ENCODE assay signal across 32 cellular contexts in the genomic region with DNA sequence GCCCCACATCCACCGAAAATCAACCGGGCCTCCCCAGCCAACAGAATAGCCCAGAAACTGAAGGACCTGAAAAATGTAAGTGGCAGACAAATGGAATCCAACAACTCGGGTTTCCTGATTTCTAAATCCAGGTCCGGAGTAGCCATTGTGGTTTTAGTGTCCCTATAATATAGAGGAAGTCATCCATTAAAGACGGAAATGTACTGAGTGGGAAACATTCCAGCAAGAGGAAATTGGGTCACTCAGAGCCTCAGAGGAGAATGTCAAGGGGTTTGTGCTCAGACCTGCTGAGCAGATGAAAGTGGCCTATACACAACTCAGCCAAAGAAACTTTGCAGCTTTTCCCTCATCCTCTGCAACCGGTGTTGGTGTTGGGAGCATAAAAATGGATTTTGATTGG.
"Had no signal": no experiment of that assay in that cellular context is flagged by ENCODE, and none has a peak within 500 bp of the region (broad histone marks: within the 10 kb centered on the region; RNA-seq: fewer than 3 reads in every experiment).

No MANE protein-coding gene starts in this region.

- H3K9me3 ChIP-seq: ascending aorta, breast epithelium, esophagus squamous epithelium, gastroesophageal sphincter, heart right ventricle had no signal

- H3K4me1 ChIP-seq: ascending aorta, breast epithelium, gastroesophageal sphincter, heart right ventricle had no signal

- H3K27ac Mint-ChIP-seq: activated CD8-positive, alpha-beta T cell treated with anti-CD3 and anti-CD28 coated beads for 36 hours; activated naive CD4-positive, alpha-beta T cell treated with anti-CD3 and anti-CD28 coated beads for 36 hours; activated naive CD4-positive, alpha-beta T cell treated with anti-CD3 and anti-CD28 coated beads, Interleukin-2, amount 50 U/mL, for 24 hours; activated naive CD8-positive, alpha-beta T cell treated with anti-CD3 and anti-CD28 coated beads, Interleukin-2, amount 10 ng/mL, durations not matched to agents 7 days and 5 days; activated T-helper 1 cell treated with anti-CD3 and anti-CD28 coated beads, Interleukin-12 subunit alpha, Interleukin-12 subunit beta, Interleukin-2, Interleukin-4 antibody, amounts not matched to agents 30 ng/mL and 10 ng/mL and 1 ng/mL, durations not matched to agents 14 hours and 24 hours and 36 hours; activated T-helper 2 cell treated with anti-CD3 and anti-CD28 coated beads, Interferon-gamma antibody, Interleukin-2, Interleukin-4, amounts not matched to agents 10 μg/mL and 5 μg/mL and 100 μg/mL, durations not matched to agents 14 hours and 24 hours and 36 hours; brain; dendritic cell treated with granulocyte-macrophage colony-stimulating factor and Interleukin-4, amounts not matched to agents 40 ng/mL and 50 ng/mL, for 4 days; endodermal cell; T-helper 17 cell; T-helper 2 cell treated with Interferon-gamma antibody and Interleukin-4, amounts not matched to agents 5 μg/mL and 100 μg/mL, for 36 hours had no signal

- H3K27me3 Mint-ChIP-seq: activated naive CD8-positive, alpha-beta T cell treated with anti-CD3 and anti-CD28 coated beads, Interleukin-2, amount 10 ng/mL, durations not matched to agents 7 days and 5 days; brain; T-helper 17 cell had no signal

- H3K9me3 Mint-ChIP-seq: activated CD8-positive, alpha-beta T cell treated with anti-CD3 and anti-CD28 coated beads for 36 hours; activated naive CD4-positive, alpha-beta T cell treated with anti-CD3 and anti-CD28 coated beads for 36 hours; activated naive CD8-positive, alpha-beta T cell treated with anti-CD3 and anti-CD28 coated beads, Interleukin-2, amount 10 ng/mL, durations not matched to agents 7 days and 5 days; activated T-helper 1 cell treated with anti-CD3 and anti-CD28 coated beads, Interleukin-12 subunit alpha, Interleukin-12 subunit beta, Interleukin-2, Interleukin-4 antibody, amounts not matched to agents 30 ng/mL and 10 ng/mL and 1 ng/mL, durations not matched to agents 14 hours and 24 hours and 36 hours; activated T-helper 2 cell treated with anti-CD3 and anti-CD28 coated beads, Interferon-gamma antibody, Interleukin-2, Interleukin-4, amounts not matched to agents 10 μg/mL and 5 μg/mL and 100 μg/mL, durations not matched to agents 14 hours and 24 hours and 36 hours; brain; dendritic cell treated with granulocyte-macrophage colony-stimulating factor and Interleukin-4, amounts not matched to agents 40 ng/mL and 50 ng/mL, for 4 days; endodermal cell; T-helper 2 cell treated with Interferon-gamma antibody and Interleukin-4, amounts not matched to agents 5 μg/mL and 100 μg/mL, for 36 hours had no signal

- H3K36me3 ChIP-seq: ascending aorta, breast epithelium, cardiac muscle cell, esophagus squamous epithelium, gastroesophageal sphincter, heart right ventricle had no signal

- H3K36me3 Mint-ChIP-seq: activated naive CD4-positive, alpha-beta T cell treated with anti-CD3 and anti-CD28 coated beads, Interleukin-2, amount 50 U/mL, for 24 hours; activated naive CD8-positive, alpha-beta T cell treated with anti-CD3 and anti-CD28 coated beads, Interleukin-2, amount 10 ng/mL, durations not matched to agents 7 days and 5 days; brain had no signal

- DNase-seq: activated CD4-positive, alpha-beta T cell treated with anti-CD3 and anti-CD28 coated beads for 1 hour; activated CD4-positive, alpha-beta T cell treated with anti-CD3 and anti-CD28 coated beads for 4 hours; activated CD4-positive, alpha-beta T cell treated with anti-CD3 and anti-CD28 coated beads, Interleukin-2, amount 50 U/mL, for 1 hour; activated CD4-positive, alpha-beta T cell treated with anti-CD3 and anti-CD28 coated beads, Interleukin-2, amount 50 U/mL, for 48 hours; activated CD8-positive, alpha-beta memory T cell treated with anti-CD3 and anti-CD28 coated beads for 24 hours; activated CD8-positive, alpha-beta T cell treated with anti-CD3 and anti-CD28 coated beads for 36 hours; activated effector memory CD4-positive, alpha-beta T cell treated with anti-CD3 and anti-CD28 coated beads, Interleukin-2, amount 50 U/mL, for 16 hours; activated naive CD4-positive, alpha-beta T cell treated with anti-CD3 and anti-CD28 coated beads for 36 hours; activated naive CD8-positive, alpha-beta T cell treated with anti-CD3 and anti-CD28 coated beads, Interleukin-2, amount 10 ng/mL, durations not matched to agents 7 days and 5 days; activated T-cell treated with anti-CD3 and anti-CD28 coated beads, Interleukin-2, amount 50 U/mL, for 48 hours; central memory CD4-positive, alpha-beta T cell; dorsolateral prefrontal cortex; effector memory CD4-positive, alpha-beta T cell; endodermal cell; esophagus squamous epithelium; foreskin melanocyte; heart right ventricle; T-helper 1 cell; T-helper 17 cell; T1000 had no signal

- H3K4me3 ChIP-seq: ascending aorta, breast epithelium, cardiac muscle cell, coronary artery, dorsolateral prefrontal cortex, esophagus squamous epithelium, gastroesophageal sphincter, heart right ventricle had no signal

- H3K4me1 Mint-ChIP-seq: activated naive CD4-positive, alpha-beta T cell treated with anti-CD3 and anti-CD28 coated beads, Interleukin-2, amount 50 U/mL, for 24 hours; activated naive CD8-positive, alpha-beta T cell treated with anti-CD3 and anti-CD28 coated beads, Interleukin-2, amount 10 ng/mL, durations not matched to agents 7 days and 5 days; brain; T-helper 17 cell had no signal

- ATAC-seq: activated CD8-positive, alpha-beta T cell treated with anti-CD3 and anti-CD28 coated beads for 36 hours; gastroesophageal sphincter; heart right ventricle; T-helper 17 cell had no signal

- H3K27ac ChIP-seq: ascending aorta, breast epithelium, cardiac muscle cell, coronary artery, dorsolateral prefrontal cortex, epithelial cell of prostate, esophagus squamous epithelium, gastroesophageal sphincter, heart right ventricle had no signal

- H3K4me3 Mint-ChIP-seq: activated CD8-positive, alpha-beta T cell treated with anti-CD3 and anti-CD28 coated beads for 36 hours; activated naive CD4-positive, alpha-beta T cell treated with anti-CD3 and anti-CD28 coated beads for 36 hours; activated naive CD4-positive, alpha-beta T cell treated with anti-CD3 and anti-CD28 coated beads, Interleukin-2, amount 50 U/mL, for 24 hours; activated naive CD8-positive, alpha-beta T cell treated with anti-CD3 and anti-CD28 coated beads, Interleukin-2, amount 10 ng/mL, durations not matched to agents 7 days and 5 days; activated T-helper 1 cell treated with anti-CD3 and anti-CD28 coated beads, Interleukin-12 subunit alpha, Interleukin-12 subunit beta, Interleukin-2, Interleukin-4 antibody, amounts not matched to agents 30 ng/mL and 10 ng/mL and 1 ng/mL, durations not matched to agents 14 hours and 24 hours and 36 hours; brain; dendritic cell treated with granulocyte-macrophage colony-stimulating factor and Interleukin-4, amounts not matched to agents 40 ng/mL and 50 ng/mL, for 4 days; endodermal cell; T-helper 17 cell; T-helper 2 cell treated with Interferon-gamma antibody and Interleukin-4, amounts not matched to agents 5 μg/mL and 100 μg/mL, for 36 hours had no signal

- H3K27me3 ChIP-seq: ascending aorta, breast epithelium, cardiac muscle cell, dorsolateral prefrontal cortex, esophagus squamous epithelium, gastroesophageal sphincter had no signal
